ENCODE assay signal across 24 cellular contexts in genomic region chr3:143146875-143147274, GRCh38.
"Had no signal": no experiment of that assay in that cellular context is flagged by ENCODE, and none has a peak within 500 bp of the region (broad histone marks: within the 10 kb centered on the region; RNA-seq: fewer than 3 reads in every experiment).

No MANE protein-coding gene starts in this region.

- H3K4me1 Mint-ChIP-seq: activated CD4-positive, alpha-beta T cell treated with anti-CD3 and anti-CD28 coated beads, Interleukin-2, amount 10 ng/mL, durations not matched to agents 24 days and 14 days; brain had no signal

- H3K4me3 Mint-ChIP-seq: activated CD4-positive, alpha-beta T cell treated with anti-CD3 and anti-CD28 coated beads, Interleukin-2, amount 10 ng/mL, durations not matched to agents 24 days and 14 days; activated CD8-positive, alpha-beta T cell treated with anti-CD3 and anti-CD28 coated beads for 36 hours; activated naive CD4-positive, alpha-beta T cell treated with anti-CD3 and anti-CD28 coated beads for 36 hours; activated T-cell treated with anti-CD3 and anti-CD28 coated beads, Interleukin-2, amount 50 U/mL, for 24 hours; brain; T-helper 1 cell treated with Interleukin-12 subunit alpha and Interleukin-12 subunit beta and Interleukin-4 antibody, amounts not matched to agents 30 μg/mL and 1 μg/mL, for 36 hours; T-helper 2 cell treated with Interferon-gamma antibody and Interleukin-4, amounts not matched to agents 5 μg/mL and 100 μg/mL, for 36 hours had no signal

- H3K4me1 ChIP-seq: adrenal gland, SJSA1 had no signal

- DNase-seq: activated CD4-positive, alpha-beta T cell treated with anti-CD3 and anti-CD28 coated beads, Interleukin-2, amount 10 ng/mL, durations not matched to agents 24 days and 14 days; activated CD4-positive, alpha-beta T cell treated with anti-CD3 and anti-CD28 coated beads, Interleukin-2, amount 50 U/mL, for 4 hours; activated CD8-positive, alpha-beta T cell treated with anti-CD3 and anti-CD28 coated beads for 36 hours; activated gamma-delta T cell; activated naive CD4-positive, alpha-beta T cell treated with anti-CD3 and anti-CD28 coated beads for 36 hours; activated T-cell treated with anti-CD3 and anti-CD28 coated beads, Interleukin-2, amount 50 U/mL, for 24 hours; adrenal gland; central memory CD4-positive, alpha-beta T cell; NCI-H1105; NCI-H1417 treated with DMSO at 0.1 percent for 48 hours; NCI-H187 treated with DMSO at 0.1 percent for 48 hours; NCI-H2081; NCI-H345; NCI-H524 treated with DMSO at 0.1 percent for 48 hours; RPMI8226; SHP77 treated with DMSO at 0.1 percent for 48 hours; SK-N-SH had no signal

- H3K9me3 ChIP-seq: adrenal gland, SJSA1, SK-N-SH had no signal

- H3K36me3 Mint-ChIP-seq: activated naive CD4-positive, alpha-beta T cell treated with anti-CD3 and anti-CD28 coated beads, Interleukin-2, amount 50 U/mL, for 72 hours; brain had no signal

- H3K27me3 Mint-ChIP-seq: activated CD4-positive, alpha-beta T cell treated with anti-CD3 and anti-CD28 coated beads, Interleukin-2, amount 10 ng/mL, durations not matched to agents 24 days and 14 days; activated CD8-positive, alpha-beta T cell treated with anti-CD3 and anti-CD28 coated beads for 36 hours; activated T-cell treated with anti-CD3 and anti-CD28 coated beads, Interleukin-2, amount 50 U/mL, for 24 hours had no signal

- H3K27ac Mint-ChIP-seq: activated CD4-positive, alpha-beta T cell treated with anti-CD3 and anti-CD28 coated beads, Interleukin-2, amount 10 ng/mL, durations not matched to agents 24 days and 14 days; activated CD8-positive, alpha-beta T cell treated with anti-CD3 and anti-CD28 coated beads for 36 hours; activated naive CD4-positive, alpha-beta T cell treated with anti-CD3 and anti-CD28 coated beads for 36 hours; activated naive CD4-positive, alpha-beta T cell treated with anti-CD3 and anti-CD28 coated beads, Interleukin-2, amount 50 U/mL, for 72 hours; activated T-cell treated with anti-CD3 and anti-CD28 coated beads, Interleukin-2, amount 50 U/mL, for 24 hours; activated T-helper 2 cell treated with anti-CD3 and anti-CD28 coated beads, Interferon-gamma antibody, Interleukin-2, Interleukin-4, amounts not matched to agents 10 μg/mL and 5 μg/mL and 100 μg/mL, durations not matched to agents 14 hours and 24 hours and 36 hours; brain; T-helper 1 cell treated with Interleukin-12 subunit alpha and Interleukin-12 subunit beta and Interleukin-4 antibody, amounts not matched to agents 30 μg/mL and 1 μg/mL, for 36 hours; T-helper 2 cell treated with Interferon-gamma antibody and Interleukin-4, amounts not matched to agents 5 μg/mL and 100 μg/mL, for 36 hours had no signal

- H3K4me2 ChIP-seq: KMS-11, SK-N-SH had no signal

- H3K9me3 Mint-ChIP-seq: activated CD8-positive, alpha-beta T cell treated with anti-CD3 and anti-CD28 coated beads for 36 hours; activated naive CD4-positive, alpha-beta T cell treated with anti-CD3 and anti-CD28 coated beads for 36 hours; activated T-cell treated with anti-CD3 and anti-CD28 coated beads, Interleukin-2, amount 50 U/mL, for 24 hours; activated T-helper 2 cell treated with anti-CD3 and anti-CD28 coated beads, Interferon-gamma antibody, Interleukin-2, Interleukin-4, amounts not matched to agents 10 μg/mL and 5 μg/mL and 100 μg/mL, durations not matched to agents 14 hours and 24 hours and 36 hours; T-helper 1 cell treated with Interleukin-12 subunit alpha and Interleukin-12 subunit beta and Interleukin-4 antibody, amounts not matched to agents 30 μg/mL and 1 μg/mL, for 36 hours; T-helper 2 cell treated with Interferon-gamma antibody and Interleukin-4, amounts not matched to agents 5 μg/mL and 100 μg/mL, for 36 hours had no signal

- H3K4me3 ChIP-seq: adrenal gland, SJSA1 had no signal

- H3K36me3 ChIP-seq: adrenal gland, SJSA1 had no signal

- H3K27ac ChIP-seq: adrenal gland, KMS-11, SJSA1 had no signal

- H3K27me3 ChIP-seq: adrenal gland, SJSA1 had no signal

- H3K9ac ChIP-seq: KMS-11, SK-N-SH had no signal
